Comparison of ENCODE assay signal across 11 cellular contexts in the genomic region with DNA sequence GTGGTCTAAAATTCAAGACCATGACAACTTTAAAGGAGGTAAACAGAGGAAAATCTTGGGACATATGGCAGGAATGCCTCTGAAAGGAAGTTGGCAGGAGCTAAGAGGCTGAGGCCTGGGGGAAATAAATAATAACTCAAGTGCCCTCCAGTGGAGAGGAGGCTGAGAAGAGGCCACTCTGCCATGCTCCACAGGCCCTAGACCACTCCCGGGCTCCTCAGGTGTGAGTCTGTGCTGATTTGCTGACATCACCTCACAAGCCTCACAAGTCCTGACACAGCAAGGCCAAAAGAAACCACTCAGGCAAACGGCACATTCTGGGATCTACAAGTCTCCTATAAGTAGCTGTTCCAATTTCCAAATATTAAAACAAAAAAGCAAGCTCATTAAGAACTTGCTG.
DNase-seq lines count a peak whose midpoint lies in the region; ATAC-seq and TF ChIP-seq lines count a peak whose summit lies in the region.
"Had no signal": no experiment of that assay in that cellular context is flagged by ENCODE, and none has a peak within 500 bp of the region (broad histone marks: within the 10 kb centered on the region; RNA-seq: fewer than 3 reads in every experiment).

No MANE protein-coding gene starts in this region.

- H3K9ac ChIP-seq in BLaER1 treated with 17β-estradiol and CSF1 and Interleukin-3, amounts not matched to agents 10 nM and 100 nM, result peak overlapping the region in 10 of 11 experiments; percentile 51 to 71 (median 64); a peak in 17 of 22 replicates

- DNase-seq in GM12864 (ENCODE audit: low read depth), result no peak
- DNase-seq in NCI-H524 treated with DMSO at 0.1 percent for 48 hours (lab: John Stamatoyannopoulos, UW), result peak; percentile 59
- no peak for DNase-seq in central memory CD8-positive, alpha-beta T cell (ENCODE audit: low spot score in 2 of 2)
- DNase-seq in stimulated activated naive CD4-positive, alpha-beta T cell treated with Interleukin-2 at 50 U/mL for 16 hours (lab: John Stamatoyannopoulos, UW), result no peak
- DNase-seq in Ammon's horn (ENCODE audit: low spot score), result no peak
- DNase-seq in cerebellar nuclear complex (lab: John Stamatoyannopoulos, UW), result no peak
- DNase-seq: dermis blood vessel endothelial cell, heart right ventricle had no signal

- peak overlapping the region; percentile 74 to 95 (median 86) for H3K4me2 ChIP-seq in BLaER1 treated with 17β-estradiol and CSF1 and Interleukin-3, amounts not matched to agents 10 nM and 100 nM

- H3K27ac ChIP-seq in BLaER1 treated with 17β-estradiol and CSF1 and Interleukin-3, amounts not matched to agents 10 nM and 100 nM, result peak overlapping the region in 9 of 11 experiments; percentile 60 to 79 (median 70); a peak in 19 of 22 replicates
- H3K27ac ChIP-seq: thoracic aorta had no signal

- no peaks in the 10 kb centered on the region for H4K20me1 ChIP-seq in BLaER1 treated with 17β-estradiol and CSF1 and Interleukin-3, amounts not matched to agents 10 nM and 100 nM

- peaks cover 0 to 13% (median 9%) of the 10 kb centered on the region in 11 experiments; a peak in 7 of 22 replicates for H3K36me3 ChIP-seq in BLaER1 treated with 17β-estradiol and CSF1 and Interleukin-3, amounts not matched to agents 10 nM and 100 nM
- H3K36me3 ChIP-seq: heart right ventricle, thoracic aorta had no signal

- H3K9me3 ChIP-seq in BLaER1 treated with 17β-estradiol and CSF1 and Interleukin-3, amounts not matched to agents 10 nM and 100 nM (replicated peaks in 1 of 11), result peaks cover 5 to 20% (median 12%) of the 10 kb centered on the region in 11 experiments; a peak in 19 of 22 replicates
- H3K9me3 ChIP-seq: heart right ventricle, thoracic aorta had no signal

- peak overlapping the region; percentile 47 for H3K4me3 Mint-ChIP-seq in central memory CD8-positive, alpha-beta T cell

- peak overlapping the region in 5 of 10 experiments; percentile 30 to 53 (median 44); a peak in 5 of 20 replicates for H3K4me3 ChIP-seq in BLaER1 treated with 17β-estradiol and CSF1 and Interleukin-3, amounts not matched to agents 10 nM and 100 nM
- H3K4me3 ChIP-seq in GM12864 (ENCODE audit: low read depth, low read length), result peak overlapping the region; percentile 35
- H3K4me3 ChIP-seq: heart right ventricle, thoracic aorta had no signal

- H3K9me3 Mint-ChIP-seq in central memory CD8-positive, alpha-beta T cell, result no peaks in the 10 kb centered on the region

- TF ChIP-seq CTCF in GM12864 (IDR thresholded peaks at IDR 0.05; ENCODE audit: low read depth, low read length, missing control alignments), result peak; percentile 17

- peak overlapping the region; percentile 86 for H3K27ac Mint-ChIP-seq in central memory CD8-positive, alpha-beta T cell (ENCODE audit: low read depth)

- peaks cover 35 to 58% (median 47%) of the 10 kb centered on the region in 10 experiments for H3K4me1 ChIP-seq in BLaER1 treated with 17β-estradiol and CSF1 and Interleukin-3, amounts not matched to agents 10 nM and 100 nM

- H3K27me3 Mint-ChIP-seq in central memory CD8-positive, alpha-beta T cell, result no peaks in the 10 kb centered on the region

- ATAC-seq in central memory CD8-positive, alpha-beta T cell (replicated peaks; ENCODE audit: extremely low read depth, poor library complexity, severe bottlenecking), result peak; percentile 24
- no peak for ATAC-seq in GM21447 (IDR thresholded peaks at IDR 0.05; ENCODE audit: unreplicated experiment)
- ATAC-seq: heart right ventricle had no signal

- H3K27me3 ChIP-seq in BLaER1 treated with 17β-estradiol and CSF1 and Interleukin-3, amounts not matched to agents 10 nM and 100 nM, result no peaks in the 10 kb centered on the region
- H3K27me3 ChIP-seq: heart right ventricle had no signal

- peaks cover 34% of the 10 kb centered on the region for H3K4me1 Mint-ChIP-seq in central memory CD8-positive, alpha-beta T cell

- H3K36me3 Mint-ChIP-seq in central memory CD8-positive, alpha-beta T cell (ENCODE audit: insufficient read depth), result peaks cover 17% of the 10 kb centered on the region
